In genomic region chr6:124854338-124854922, GRCh38 we compare ENCODE assay signal across 1 cellular context.
TF ChIP-seq lines count a peak whose summit lies in the region.

No MANE protein-coding gene starts in this region.

TF ChIP-seq in HepG2, 621 proteins besides CTCF, POLR2A, EP300 and RAD21 (continued from another document):
- TF ChIP-seq, protein P1, sequence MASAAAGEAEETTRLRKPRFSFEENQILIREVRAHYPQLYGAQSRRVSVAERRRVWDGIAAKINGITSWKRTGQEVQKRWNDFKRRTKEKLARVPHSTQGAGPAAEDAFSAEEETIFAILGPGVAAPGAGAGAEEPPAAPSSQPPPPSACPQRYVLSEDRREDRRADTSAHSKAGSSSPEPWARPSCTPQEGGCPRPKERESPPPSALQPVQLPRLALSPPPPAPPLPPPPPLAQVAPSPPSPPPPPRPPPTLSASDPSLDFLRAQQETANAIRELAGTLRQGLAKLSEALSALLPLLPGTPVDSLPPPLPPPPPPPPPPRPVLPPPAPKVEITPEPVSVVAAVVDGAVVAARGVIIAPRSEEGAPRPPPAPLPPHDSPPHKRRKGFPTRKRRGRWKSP (CRISPR knock-in tag; IDR thresholded peaks at IDR 0.05) = no peak
- TF ChIP-seq PLRG1 (conservative IDR thresholded peaks at IDR 0.05) (no peak), EZH2 (conservative IDR thresholded peaks at IDR 0.05; ENCODE audit: low read depth, low read length) (no peak), AKAP8 (CRISPR knock-in tag; IDR thresholded peaks at IDR 0.05) (no peak), KAT2B (IDR thresholded peaks at IDR 0.05; ENCODE audit: borderline replicate concordance, low read depth, low read length) (no peak)
